In genomic region chr20:15440249-15440820, GRCh38 we compare ENCODE assay signal across 1 cellular context.
TF ChIP-seq lines count a peak whose summit lies in the region.

No MANE protein-coding gene starts in this region.

TF ChIP-seq in WTC11, 78 proteins besides CTCF, POLR2A, EP300 and RAD21 (continued from another document):
- TF ChIP-seq, protein P1, sequence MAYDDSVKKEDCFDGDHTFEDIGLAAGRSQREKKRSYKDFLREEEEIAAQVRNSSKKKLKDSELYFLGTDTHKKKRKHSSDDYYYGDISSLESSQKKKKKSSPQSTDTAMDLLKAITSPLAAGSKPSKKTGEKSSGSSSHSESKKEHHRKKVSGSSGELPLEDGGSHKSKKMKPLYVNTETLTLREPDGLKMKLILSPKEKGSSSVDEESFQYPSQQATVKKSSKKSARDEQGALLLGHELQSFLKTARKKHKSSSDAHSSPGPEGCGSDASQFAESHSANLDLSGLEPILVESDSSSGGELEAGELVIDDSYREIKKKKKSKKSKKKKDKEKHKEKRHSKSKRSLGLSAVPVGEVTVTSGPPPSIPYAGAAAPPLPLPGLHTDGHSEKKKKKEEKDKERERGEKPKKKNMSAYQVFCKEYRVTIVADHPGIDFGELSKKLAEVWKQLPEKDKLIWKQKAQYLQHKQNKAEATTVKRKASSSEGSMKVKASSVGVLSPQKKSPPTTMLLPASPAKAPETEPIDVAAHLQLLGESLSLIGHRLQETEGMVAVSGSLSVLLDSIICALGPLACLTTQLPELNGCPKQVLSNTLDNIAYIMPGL (CRISPR knock-in tag; IDR thresholded peaks at IDR 0.05), result no peak
- TF ChIP-seq, protein P2, sequence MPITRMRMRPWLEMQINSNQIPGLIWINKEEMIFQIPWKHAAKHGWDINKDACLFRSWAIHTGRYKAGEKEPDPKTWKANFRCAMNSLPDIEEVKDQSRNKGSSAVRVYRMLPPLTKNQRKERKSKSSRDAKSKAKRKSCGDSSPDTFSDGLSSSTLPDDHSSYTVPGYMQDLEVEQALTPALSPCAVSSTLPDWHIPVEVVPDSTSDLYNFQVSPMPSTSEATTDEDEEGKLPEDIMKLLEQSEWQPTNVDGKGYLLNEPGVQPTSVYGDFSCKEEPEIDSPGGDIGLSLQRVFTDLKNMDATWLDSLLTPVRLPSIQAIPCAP (CRISPR knock-in tag; IDR thresholded peaks at IDR 0.05), result no peak
- no peak for TF ChIP-seq TEAD4 (CRISPR knock-in tag; IDR thresholded peaks at IDR 0.05)
- no peak for TF ChIP-seq CBFB (CRISPR knock-in tag; IDR thresholded peaks at IDR 0.05; ENCODE audit: low read depth)
- no peak for TF ChIP-seq PRRX2 (CRISPR knock-in tag; IDR thresholded peaks at IDR 0.05)
- TF ChIP-seq AFF4 (CRISPR knock-in tag; IDR thresholded peaks at IDR 0.05; ENCODE audit: borderline replicate concordance), result no peak
- TF ChIP-seq NFYB (CRISPR knock-in tag; conservative IDR thresholded peaks at IDR 0.05; ENCODE audit: low read depth), result no peak
- TF ChIP-seq ATF1 (CRISPR knock-in tag; IDR thresholded peaks at IDR 0.05), result no peak
- TF ChIP-seq ZNF263 (CRISPR knock-in tag; IDR thresholded peaks at IDR 0.05; ENCODE audit: low read depth), result no peak
- TF ChIP-seq, protein P3, sequence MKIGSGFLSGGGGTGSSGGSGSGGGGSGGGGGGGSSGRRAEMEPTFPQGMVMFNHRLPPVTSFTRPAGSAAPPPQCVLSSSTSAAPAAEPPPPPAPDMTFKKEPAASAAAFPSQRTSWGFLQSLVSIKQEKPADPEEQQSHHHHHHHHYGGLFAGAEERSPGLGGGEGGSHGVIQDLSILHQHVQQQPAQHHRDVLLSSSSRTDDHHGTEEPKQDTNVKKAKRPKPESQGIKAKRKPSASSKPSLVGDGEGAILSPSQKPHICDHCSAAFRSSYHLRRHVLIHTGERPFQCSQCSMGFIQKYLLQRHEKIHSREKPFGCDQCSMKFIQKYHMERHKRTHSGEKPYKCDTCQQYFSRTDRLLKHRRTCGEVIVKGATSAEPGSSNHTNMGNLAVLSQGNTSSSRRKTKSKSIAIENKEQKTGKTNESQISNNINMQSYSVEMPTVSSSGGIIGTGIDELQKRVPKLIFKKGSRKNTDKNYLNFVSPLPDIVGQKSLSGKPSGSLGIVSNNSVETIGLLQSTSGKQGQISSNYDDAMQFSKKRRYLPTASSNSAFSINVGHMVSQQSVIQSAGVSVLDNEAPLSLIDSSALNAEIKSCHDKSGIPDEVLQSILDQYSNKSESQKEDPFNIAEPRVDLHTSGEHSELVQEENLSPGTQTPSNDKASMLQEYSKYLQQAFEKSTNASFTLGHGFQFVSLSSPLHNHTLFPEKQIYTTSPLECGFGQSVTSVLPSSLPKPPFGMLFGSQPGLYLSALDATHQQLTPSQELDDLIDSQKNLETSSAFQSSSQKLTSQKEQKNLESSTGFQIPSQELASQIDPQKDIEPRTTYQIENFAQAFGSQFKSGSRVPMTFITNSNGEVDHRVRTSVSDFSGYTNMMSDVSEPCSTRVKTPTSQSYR (CRISPR knock-in tag; IDR thresholded peaks at IDR 0.05), result no peak
- TF ChIP-seq, protein P4, sequence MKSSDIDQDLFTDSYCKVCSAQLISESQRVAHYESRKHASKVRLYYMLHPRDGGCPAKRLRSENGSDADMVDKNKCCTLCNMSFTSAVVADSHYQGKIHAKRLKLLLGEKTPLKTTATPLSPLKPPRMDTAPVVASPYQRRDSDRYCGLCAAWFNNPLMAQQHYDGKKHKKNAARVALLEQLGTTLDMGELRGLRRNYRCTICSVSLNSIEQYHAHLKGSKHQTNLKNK (CRISPR knock-in tag; IDR thresholded peaks at IDR 0.05), result no peak
